ENCODE assay signal across 1 cellular context in genomic region chr1:193927550-193927949, GRCh38.
TF ChIP-seq lines count a peak whose summit lies in the region.

No MANE protein-coding gene starts in this region.

TF ChIP-seq in H1, 55 proteins besides CTCF, POLR2A, EP300 and RAD21 (continued from another document):
- TF ChIP-seq USF2 (IDR thresholded peaks at IDR 0.05; ENCODE audit: low read length) (no peak), JUND (IDR thresholded peaks at IDR 0.05; ENCODE audit: low read length) (no peak), NANOG (IDR thresholded peaks at IDR 0.05; ENCODE audit: insufficient read depth, low read depth, low read length, poor library complexity, severe bottlenecking) (no peak)
